7 cellular contexts compared by ENCODE assay signal in the genomic region with DNA sequence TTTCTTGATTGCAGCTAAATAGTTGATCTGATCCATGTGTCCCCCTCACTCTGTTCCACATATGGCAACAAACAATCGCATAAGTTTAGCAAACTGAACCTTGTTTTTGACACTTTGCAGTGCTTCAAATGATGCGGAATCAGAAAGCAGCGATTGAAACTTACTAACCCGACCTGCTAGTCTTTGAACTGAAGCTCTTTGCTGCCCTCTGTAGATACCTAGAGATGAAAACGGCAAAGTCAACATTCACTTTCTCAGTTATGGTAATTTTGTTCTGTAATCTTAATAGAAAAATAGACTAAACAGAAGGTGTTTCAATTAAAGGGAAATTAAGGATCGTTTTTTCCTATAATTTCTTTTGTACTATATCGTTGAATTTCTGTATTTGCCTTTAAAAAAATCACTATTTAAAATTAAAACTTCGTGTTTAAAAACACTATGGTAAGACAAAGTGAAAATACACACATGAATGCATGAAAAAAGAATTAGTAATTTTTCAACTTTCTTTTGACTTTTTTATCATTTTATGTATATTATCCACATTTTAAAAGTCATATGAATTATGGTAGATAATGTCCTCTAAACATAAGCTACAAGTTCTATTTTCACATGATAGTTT.
DNase-seq lines count a peak whose midpoint lies in the region; ATAC-seq and TF ChIP-seq lines count a peak whose summit lies in the region.

No MANE protein-coding gene starts in this region.

- H3K9me3 Mint-ChIP-seq in T-helper 2 cell treated with Interferon-gamma antibody and Interleukin-4, amounts not matched to agents 5 μg/mL and 100 μg/mL, for 36 hours: no peaks in the 10 kb centered on the region

- H3K4me2 ChIP-seq in Loucy (ENCODE audit: low read depth, low read length, poor library complexity, severe bottlenecking): no peak overlapping the region

- no peaks in the 10 kb centered on the region for H3K79me2 ChIP-seq in Loucy (ENCODE audit: insufficient read depth, low read length)

- DNase-seq in RWPE2 (ENCODE audit: low spot score) (no peak), fibroblast of mammary gland (ENCODE audit: low read depth) (peak; percentile 61), pons (ENCODE audit: low spot score) (peak; percentile 82)
- no peak for DNase-seq in T-helper 2 cell treated with Interferon-gamma antibody and Interleukin-4, amounts not matched to agents 5 μg/mL and 100 μg/mL, for 36 hours (ENCODE audit: low spot score)

- peak; percentile 72 for TF ChIP-seq CTCF in Loucy (conservative IDR thresholded peaks at IDR 0.05; ENCODE audit: low read length)
- TF ChIP-seq CTCF in RWPE2 (IDR thresholded peaks at IDR 0.05; ENCODE audit: poor library complexity, severe bottlenecking): peak; percentile 83
- peak; percentile 70 for TF ChIP-seq CTCF in fibroblast of mammary gland (conservative IDR thresholded peaks at IDR 0.05; ENCODE audit: control insufficient read depth, insufficient read depth, low read depth, low read length)

- no peak overlapping the region for H2AFZ ChIP-seq in Loucy (ENCODE audit: low read length)

- H3K27ac Mint-ChIP-seq in T-helper 2 cell treated with Interferon-gamma antibody and Interleukin-4, amounts not matched to agents 5 μg/mL and 100 μg/mL, for 36 hours: no peak overlapping the region

- H3K9ac ChIP-seq in Loucy (ENCODE audit: low read depth, low read length, poor library complexity, severe bottlenecking): no peak overlapping the region

- no peaks in the 10 kb centered on the region for H3K4me1 ChIP-seq in Loucy (ENCODE audit: insufficient read depth, low read length, poor library complexity, severe bottlenecking)
- peaks cover under 1% of the 10 kb centered on the region for H3K4me1 ChIP-seq in RWPE2 (ENCODE audit: insufficient read depth, poor library complexity, severe bottlenecking)

- H3K9me3 ChIP-seq in Loucy (ENCODE audit: insufficient read depth, low read depth, low read length) (no peaks in the 10 kb centered on the region), RWPE2 (ENCODE audit: severe bottlenecking) (no peaks in the 10 kb centered on the region)

- no peak overlapping the region for H3K27ac ChIP-seq in RWPE2 (ENCODE audit: poor library complexity, severe bottlenecking)

- H3K4me1 Mint-ChIP-seq in T-helper 2 cell treated with Interferon-gamma antibody and Interleukin-4, amounts not matched to agents 5 μg/mL and 100 μg/mL, for 36 hours (ENCODE audit: low read depth): no peaks in the 10 kb centered on the region

- H3K27me3 ChIP-seq in Loucy (ENCODE audit: insufficient read depth, low read length, poor library complexity, severe bottlenecking) (no peaks in the 10 kb centered on the region), RWPE2 (ENCODE audit: insufficient read depth, poor library complexity, severe bottlenecking) (no peaks in the 10 kb centered on the region)

- H4K20me1 ChIP-seq in Loucy (ENCODE audit: insufficient read depth, low read length, poor library complexity, severe bottlenecking): no peaks in the 10 kb centered on the region

- no peak overlapping the region for H3K4me3 ChIP-seq in Loucy (ENCODE audit: low read length, poor library complexity, severe bottlenecking)
- H3K4me3 ChIP-seq in RWPE2 (ENCODE audit: severe bottlenecking): no peak overlapping the region
- no peak overlapping the region for H3K4me3 ChIP-seq in fibroblast of mammary gland (ENCODE audit: control insufficient read depth, low read depth, low read length)

- no peaks in the 10 kb centered on the region for H3K36me3 Mint-ChIP-seq in T-helper 2 cell treated with Interferon-gamma antibody and Interleukin-4, amounts not matched to agents 5 μg/mL and 100 μg/mL, for 36 hours (ENCODE audit: low read depth)

- ATAC-seq in GM18511 (IDR thresholded peaks at IDR 0.05; ENCODE audit: unreplicated experiment) (peak; percentile 77), RWPE2 (ENCODE audit: low read depth) (peak; percentile 65; the same call in 1 of the 3 replicates), HG03378 (IDR thresholded peaks at IDR 0.05; ENCODE audit: unreplicated experiment) (no peak)

- H3K27me3 Mint-ChIP-seq in T-helper 2 cell treated with Interferon-gamma antibody and Interleukin-4, amounts not matched to agents 5 μg/mL and 100 μg/mL, for 36 hours (ENCODE audit: low read depth): no peaks in the 10 kb centered on the region

- H3K9me2 ChIP-seq in Loucy (replicated peaks; ENCODE audit: low read depth, low read length): no peaks in the 10 kb centered on the region

- H3K4me3 Mint-ChIP-seq in T-helper 2 cell treated with Interferon-gamma antibody and Interleukin-4, amounts not matched to agents 5 μg/mL and 100 μg/mL, for 36 hours: no peak overlapping the region

- no peaks in the 10 kb centered on the region for H3F3A ChIP-seq in Loucy (ENCODE audit: low read depth)

- H3K36me3 ChIP-seq in Loucy (ENCODE audit: insufficient read depth, low read length) (no peaks in the 10 kb centered on the region), RWPE2 (ENCODE audit: low read depth) (no peaks in the 10 kb centered on the region)

Comparison
In these comparisons a context has a peak if more than half of its experiments do, and no peak if none do; other contexts are left out.
1. DNase-seq: peak in fibroblast of mammary gland (single experiment) and pons (single experiment); none in RWPE2 (single experiment) and T-helper 2 cell treated with Interferon-gamma antibody and Interleukin-4, amounts not matched to agents 5 μg/mL and 100 μg/mL, for 36 hours (single experiment).
2. Peak in every context shown above with its lines, with median percentiles within 50 percentile points of each other: CTCF ChIP-seq.